Comparison of ENCODE assay signal across 1 cellular context in the genomic region with DNA sequence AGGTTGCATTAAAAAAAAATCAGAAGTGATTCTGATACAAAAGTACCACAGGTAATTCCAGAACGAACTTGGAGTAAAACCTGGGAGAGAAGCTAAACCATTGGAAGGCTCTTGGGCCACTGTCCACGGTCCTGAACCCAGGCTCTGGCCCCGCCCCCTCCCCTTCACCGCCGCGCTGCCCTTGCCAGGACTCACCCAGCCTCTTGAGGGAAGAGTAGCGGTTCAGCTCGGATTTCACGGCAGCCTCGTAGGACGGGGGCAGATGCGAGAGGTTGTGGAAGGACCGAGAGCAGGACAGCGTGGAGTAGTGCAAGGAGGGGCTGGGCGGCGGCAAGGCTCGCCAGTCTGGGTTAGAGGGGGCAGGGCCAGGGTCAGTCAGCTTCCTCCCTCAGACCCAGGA.
TF ChIP-seq lines count a peak whose summit lies in the region.

No MANE protein-coding gene starts in this region.

TF ChIP-seq in HepG2, 621 proteins besides CTCF, POLR2A, EP300 and RAD21 (continued from another document and continues in another):
- TF ChIP-seq ZNF101 (CRISPR knock-in tag; IDR thresholded peaks at IDR 0.05; ENCODE audit: borderline replicate concordance, low read depth) (no peak), ZC3H4 (CRISPR knock-in tag; IDR thresholded peaks at IDR 0.05; ENCODE audit: borderline replicate concordance) (no peak), ZSCAN30 (CRISPR knock-in tag; IDR thresholded peaks at IDR 0.05) (0 out of 2 replicates have a peak, but pooled peaks have one; percentile 73), SETDB1 (CRISPR knock-in tag; IDR thresholded peaks at IDR 0.05; ENCODE audit: borderline replicate concordance) (no peak), AKAP8 (CRISPR knock-in tag; IDR thresholded peaks at IDR 0.05) (no peak), FOXO1 (CRISPR knock-in tag; IDR thresholded peaks at IDR 0.05) (peak; percentile 39; the same call in 1 of the 2 replicates), SRY (CRISPR knock-in tag; IDR thresholded peaks at IDR 0.05) (peak; percentile 88; the same call in 1 of the 2 replicates), SNAPC2 (CRISPR knock-in tag; IDR thresholded peaks at IDR 0.05) (no peak), ZFP62 (CRISPR knock-in tag; IDR thresholded peaks at IDR 0.05) (no peak), ZNF7 (CRISPR knock-in tag; IDR thresholded peaks at IDR 0.05) (no peak), ZNF224 (CRISPR knock-in tag; IDR thresholded peaks at IDR 0.05) (no peak), CHCHD3 (CRISPR knock-in tag; IDR thresholded peaks at IDR 0.05) (no peak), ZNF850 (CRISPR knock-in tag; conservative IDR thresholded peaks at IDR 0.05) (no peak), POLR2AphosphoS5 (IDR thresholded peaks at IDR 0.05; ENCODE audit: low read depth, low read length) (no peak), PITX1 (CRISPR knock-in tag; IDR thresholded peaks at IDR 0.05) (0 out of 2 replicates have a peak, but pooled peaks have one; percentile 27), ZNF367 (CRISPR knock-in tag; IDR thresholded peaks at IDR 0.05; ENCODE audit: borderline replicate concordance) (no peak; the same call in 1 of the 2 replicates), ZNF354B (CRISPR knock-in tag; IDR thresholded peaks at IDR 0.05) (no peak), HIVEP1 (CRISPR knock-in tag; IDR thresholded peaks at IDR 0.05) (no peak), ZNF446 (CRISPR knock-in tag; IDR thresholded peaks at IDR 0.05) (peak; percentile 90), JUNB (CRISPR knock-in tag; IDR thresholded peaks at IDR 0.05; ENCODE audit: borderline replicate concordance) (0 out of 2 replicates have a peak, but pooled peaks have one; percentile 17), HOXA3 (CRISPR knock-in tag; IDR thresholded peaks at IDR 0.05) (peak; percentile 43; the same call in 1 of the 2 replicates), HDAC6 (IDR thresholded peaks at IDR 0.05; ENCODE audit: low read depth, low read length) (no peak), FOXC1 (CRISPR knock-in tag; IDR thresholded peaks at IDR 0.05; ENCODE audit: borderline replicate concordance) (peak; percentile 34; the same call in 1 of the 2 replicates), ZFP41 (CRISPR knock-in tag; IDR thresholded peaks at IDR 0.05; ENCODE audit: borderline replicate concordance) (no peak), ZNF577 (CRISPR knock-in tag; IDR thresholded peaks at IDR 0.05; ENCODE audit: borderline replicate concordance, low read depth) (no peak), ZNF251 (CRISPR knock-in tag; IDR thresholded peaks at IDR 0.05) (no peak)
- TF ChIP-seq, protein P1, sequence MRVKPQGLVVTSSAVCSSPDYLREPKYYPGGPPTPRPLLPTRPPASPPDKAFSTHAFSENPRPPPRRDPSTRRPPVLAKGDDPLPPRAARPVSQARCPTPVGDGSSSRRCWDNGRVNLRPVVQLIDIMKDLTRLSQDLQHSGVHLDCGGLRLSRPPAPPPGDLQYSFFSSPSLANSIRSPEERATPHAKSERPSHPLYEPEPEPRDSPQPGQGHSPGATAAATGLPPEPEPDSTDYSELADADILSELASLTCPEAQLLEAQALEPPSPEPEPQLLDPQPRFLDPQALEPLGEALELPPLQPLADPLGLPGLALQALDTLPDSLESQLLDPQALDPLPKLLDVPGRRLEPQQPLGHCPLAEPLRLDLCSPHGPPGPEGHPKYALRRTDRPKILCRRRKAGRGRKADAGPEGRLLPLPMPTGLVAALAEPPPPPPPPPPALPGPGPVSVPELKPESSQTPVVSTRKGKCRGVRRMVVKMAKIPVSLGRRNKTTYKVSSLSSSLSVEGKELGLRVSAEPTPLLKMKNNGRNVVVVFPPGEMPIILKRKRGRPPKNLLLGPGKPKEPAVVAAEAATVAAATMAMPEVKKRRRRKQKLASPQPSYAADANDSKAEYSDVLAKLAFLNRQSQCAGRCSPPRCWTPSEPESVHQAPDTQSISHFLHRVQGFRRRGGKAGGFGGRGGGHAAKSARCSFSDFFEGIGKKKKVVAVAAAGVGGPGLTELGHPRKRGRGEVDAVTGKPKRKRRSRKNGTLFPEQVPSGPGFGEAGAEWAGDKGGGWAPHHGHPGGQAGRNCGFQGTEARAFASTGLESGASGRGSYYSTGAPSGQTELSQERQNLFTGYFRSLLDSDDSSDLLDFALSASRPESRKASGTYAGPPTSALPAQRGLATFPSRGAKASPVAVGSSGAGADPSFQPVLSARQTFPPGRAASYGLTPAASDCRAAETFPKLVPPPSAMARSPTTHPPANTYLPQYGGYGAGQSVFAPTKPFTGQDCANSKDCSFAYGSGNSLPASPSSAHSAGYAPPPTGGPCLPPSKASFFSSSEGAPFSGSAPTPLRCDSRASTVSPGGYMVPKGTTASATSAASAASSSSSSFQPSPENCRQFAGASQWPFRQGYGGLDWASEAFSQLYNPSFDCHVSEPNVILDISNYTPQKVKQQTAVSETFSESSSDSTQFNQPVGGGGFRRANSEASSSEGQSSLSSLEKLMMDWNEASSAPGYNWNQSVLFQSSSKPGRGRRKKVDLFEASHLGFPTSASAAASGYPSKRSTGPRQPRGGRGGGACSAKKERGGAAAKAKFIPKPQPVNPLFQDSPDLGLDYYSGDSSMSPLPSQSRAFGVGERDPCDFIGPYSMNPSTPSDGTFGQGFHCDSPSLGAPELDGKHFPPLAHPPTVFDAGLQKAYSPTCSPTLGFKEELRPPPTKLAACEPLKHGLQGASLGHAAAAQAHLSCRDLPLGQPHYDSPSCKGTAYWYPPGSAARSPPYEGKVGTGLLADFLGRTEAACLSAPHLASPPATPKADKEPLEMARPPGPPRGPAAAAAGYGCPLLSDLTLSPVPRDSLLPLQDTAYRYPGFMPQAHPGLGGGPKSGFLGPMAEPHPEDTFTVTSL (CRISPR knock-in tag; IDR thresholded peaks at IDR 0.05; ENCODE audit: borderline replicate concordance), result no peak
- TF ChIP-seq, protein P2, sequence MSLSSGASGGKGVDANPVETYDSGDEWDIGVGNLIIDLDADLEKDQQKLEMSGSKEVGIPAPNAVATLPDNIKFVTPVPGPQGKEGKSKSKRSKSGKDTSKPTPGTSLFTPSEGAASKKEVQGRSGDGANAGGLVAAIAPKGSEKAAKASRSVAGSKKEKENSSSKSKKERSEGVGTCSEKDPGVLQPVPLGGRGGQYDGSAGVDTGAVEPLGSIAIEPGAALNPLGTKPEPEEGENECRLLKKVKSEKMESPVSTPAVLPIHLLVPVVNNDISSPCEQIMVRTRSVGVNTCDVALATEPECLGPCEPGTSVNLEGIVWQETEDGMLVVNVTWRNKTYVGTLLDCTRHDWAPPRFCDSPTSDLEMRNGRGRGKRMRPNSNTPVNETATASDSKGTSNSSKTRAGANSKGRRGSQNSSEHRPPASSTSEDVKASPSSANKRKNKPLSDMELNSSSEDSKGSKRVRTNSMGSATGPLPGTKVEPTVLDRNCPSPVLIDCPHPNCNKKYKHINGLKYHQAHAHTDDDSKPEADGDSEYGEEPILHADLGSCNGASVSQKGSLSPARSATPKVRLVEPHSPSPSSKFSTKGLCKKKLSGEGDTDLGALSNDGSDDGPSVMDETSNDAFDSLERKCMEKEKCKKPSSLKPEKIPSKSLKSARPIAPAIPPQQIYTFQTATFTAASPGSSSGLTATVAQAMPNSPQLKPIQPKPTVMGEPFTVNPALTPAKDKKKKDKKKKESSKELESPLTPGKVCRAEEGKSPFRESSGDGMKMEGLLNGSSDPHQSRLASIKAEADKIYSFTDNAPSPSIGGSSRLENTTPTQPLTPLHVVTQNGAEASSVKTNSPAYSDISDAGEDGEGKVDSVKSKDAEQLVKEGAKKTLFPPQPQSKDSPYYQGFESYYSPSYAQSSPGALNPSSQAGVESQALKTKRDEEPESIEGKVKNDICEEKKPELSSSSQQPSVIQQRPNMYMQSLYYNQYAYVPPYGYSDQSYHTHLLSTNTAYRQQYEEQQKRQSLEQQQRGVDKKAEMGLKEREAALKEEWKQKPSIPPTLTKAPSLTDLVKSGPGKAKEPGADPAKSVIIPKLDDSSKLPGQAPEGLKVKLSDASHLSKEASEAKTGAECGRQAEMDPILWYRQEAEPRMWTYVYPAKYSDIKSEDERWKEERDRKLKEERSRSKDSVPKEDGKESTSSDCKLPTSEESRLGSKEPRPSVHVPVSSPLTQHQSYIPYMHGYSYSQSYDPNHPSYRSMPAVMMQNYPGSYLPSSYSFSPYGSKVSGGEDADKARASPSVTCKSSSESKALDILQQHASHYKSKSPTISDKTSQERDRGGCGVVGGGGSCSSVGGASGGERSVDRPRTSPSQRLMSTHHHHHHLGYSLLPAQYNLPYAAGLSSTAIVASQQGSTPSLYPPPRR (CRISPR knock-in tag; IDR thresholded peaks at IDR 0.05; ENCODE audit: borderline replicate concordance), result no peak
- TF ChIP-seq, protein P3, sequence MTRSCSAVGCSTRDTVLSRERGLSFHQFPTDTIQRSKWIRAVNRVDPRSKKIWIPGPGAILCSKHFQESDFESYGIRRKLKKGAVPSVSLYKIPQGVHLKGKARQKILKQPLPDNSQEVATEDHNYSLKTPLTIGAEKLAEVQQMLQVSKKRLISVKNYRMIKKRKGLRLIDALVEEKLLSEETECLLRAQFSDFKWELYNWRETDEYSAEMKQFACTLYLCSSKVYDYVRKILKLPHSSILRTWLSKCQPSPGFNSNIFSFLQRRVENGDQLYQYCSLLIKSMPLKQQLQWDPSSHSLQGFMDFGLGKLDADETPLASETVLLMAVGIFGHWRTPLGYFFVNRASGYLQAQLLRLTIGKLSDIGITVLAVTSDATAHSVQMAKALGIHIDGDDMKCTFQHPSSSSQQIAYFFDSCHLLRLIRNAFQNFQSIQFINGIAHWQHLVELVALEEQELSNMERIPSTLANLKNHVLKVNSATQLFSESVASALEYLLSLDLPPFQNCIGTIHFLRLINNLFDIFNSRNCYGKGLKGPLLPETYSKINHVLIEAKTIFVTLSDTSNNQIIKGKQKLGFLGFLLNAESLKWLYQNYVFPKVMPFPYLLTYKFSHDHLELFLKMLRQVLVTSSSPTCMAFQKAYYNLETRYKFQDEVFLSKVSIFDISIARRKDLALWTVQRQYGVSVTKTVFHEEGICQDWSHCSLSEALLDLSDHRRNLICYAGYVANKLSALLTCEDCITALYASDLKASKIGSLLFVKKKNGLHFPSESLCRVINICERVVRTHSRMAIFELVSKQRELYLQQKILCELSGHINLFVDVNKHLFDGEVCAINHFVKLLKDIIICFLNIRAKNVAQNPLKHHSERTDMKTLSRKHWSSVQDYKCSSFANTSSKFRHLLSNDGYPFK (CRISPR knock-in tag; IDR thresholded peaks at IDR 0.05; ENCODE audit: borderline replicate concordance), result no peak
- TF ChIP-seq, protein P4, sequence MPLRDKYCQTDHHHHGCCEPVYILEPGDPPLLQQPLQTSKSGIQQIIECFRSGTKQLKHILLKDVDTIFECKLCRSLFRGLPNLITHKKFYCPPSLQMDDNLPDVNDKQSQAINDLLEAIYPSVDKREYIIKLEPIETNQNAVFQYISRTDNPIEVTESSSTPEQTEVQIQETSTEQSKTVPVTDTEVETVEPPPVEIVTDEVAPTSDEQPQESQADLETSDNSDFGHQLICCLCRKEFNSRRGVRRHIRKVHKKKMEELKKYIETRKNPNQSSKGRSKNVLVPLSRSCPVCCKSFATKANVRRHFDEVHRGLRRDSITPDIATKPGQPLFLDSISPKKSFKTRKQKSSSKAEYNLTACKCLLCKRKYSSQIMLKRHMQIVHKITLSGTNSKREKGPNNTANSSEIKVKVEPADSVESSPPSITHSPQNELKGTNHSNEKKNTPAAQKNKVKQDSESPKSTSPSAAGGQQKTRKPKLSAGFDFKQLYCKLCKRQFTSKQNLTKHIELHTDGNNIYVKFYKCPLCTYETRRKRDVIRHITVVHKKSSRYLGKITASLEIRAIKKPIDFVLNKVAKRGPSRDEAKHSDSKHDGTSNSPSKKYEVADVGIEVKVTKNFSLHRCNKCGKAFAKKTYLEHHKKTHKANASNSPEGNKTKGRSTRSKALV (CRISPR knock-in tag; IDR thresholded peaks at IDR 0.05), result 0 out of 2 replicates have a peak, but pooled peaks have one; percentile 30
- TF ChIP-seq, protein P5, sequence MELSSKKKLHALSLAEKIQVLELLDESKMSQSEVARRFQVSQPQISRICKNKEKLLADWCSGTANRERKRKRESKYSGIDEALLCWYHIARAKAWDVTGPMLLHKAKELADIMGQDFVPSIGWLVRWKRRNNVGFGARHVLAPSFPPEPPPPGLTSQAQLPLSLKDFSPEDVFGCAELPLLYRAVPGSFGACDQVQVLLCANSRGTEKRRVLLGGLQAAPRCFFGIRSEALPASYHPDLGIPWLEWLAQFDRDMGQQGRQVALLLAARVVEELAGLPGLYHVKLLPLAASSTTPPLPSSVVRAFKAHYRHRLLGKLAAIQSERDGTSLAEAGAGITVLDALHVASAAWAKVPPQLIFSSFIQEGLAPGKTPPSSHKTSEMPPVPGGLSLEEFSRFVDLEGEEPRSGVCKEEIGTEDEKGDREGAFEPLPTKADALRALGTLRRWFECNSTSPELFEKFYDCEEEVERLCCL (CRISPR knock-in tag; IDR thresholded peaks at IDR 0.05; ENCODE audit: borderline replicate concordance), result no peak
- TF ChIP-seq, protein P6, sequence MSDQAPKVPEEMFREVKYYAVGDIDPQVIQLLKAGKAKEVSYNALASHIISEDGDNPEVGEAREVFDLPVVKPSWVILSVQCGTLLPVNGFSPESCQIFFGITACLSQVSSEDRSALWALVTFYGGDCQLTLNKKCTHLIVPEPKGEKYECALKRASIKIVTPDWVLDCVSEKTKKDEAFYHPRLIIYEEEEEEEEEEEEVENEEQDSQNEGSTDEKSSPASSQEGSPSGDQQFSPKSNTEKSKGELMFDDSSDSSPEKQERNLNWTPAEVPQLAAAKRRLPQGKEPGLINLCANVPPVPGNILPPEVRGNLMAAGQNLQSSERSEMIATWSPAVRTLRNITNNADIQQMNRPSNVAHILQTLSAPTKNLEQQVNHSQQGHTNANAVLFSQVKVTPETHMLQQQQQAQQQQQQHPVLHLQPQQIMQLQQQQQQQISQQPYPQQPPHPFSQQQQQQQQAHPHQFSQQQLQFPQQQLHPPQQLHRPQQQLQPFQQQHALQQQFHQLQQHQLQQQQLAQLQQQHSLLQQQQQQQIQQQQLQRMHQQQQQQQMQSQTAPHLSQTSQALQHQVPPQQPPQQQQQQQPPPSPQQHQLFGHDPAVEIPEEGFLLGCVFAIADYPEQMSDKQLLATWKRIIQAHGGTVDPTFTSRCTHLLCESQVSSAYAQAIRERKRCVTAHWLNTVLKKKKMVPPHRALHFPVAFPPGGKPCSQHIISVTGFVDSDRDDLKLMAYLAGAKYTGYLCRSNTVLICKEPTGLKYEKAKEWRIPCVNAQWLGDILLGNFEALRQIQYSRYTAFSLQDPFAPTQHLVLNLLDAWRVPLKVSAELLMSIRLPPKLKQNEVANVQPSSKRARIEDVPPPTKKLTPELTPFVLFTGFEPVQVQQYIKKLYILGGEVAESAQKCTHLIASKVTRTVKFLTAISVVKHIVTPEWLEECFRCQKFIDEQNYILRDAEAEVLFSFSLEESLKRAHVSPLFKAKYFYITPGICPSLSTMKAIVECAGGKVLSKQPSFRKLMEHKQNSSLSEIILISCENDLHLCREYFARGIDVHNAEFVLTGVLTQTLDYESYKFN (CRISPR knock-in tag; conservative IDR thresholded peaks at IDR 0.05), result no peak; the same call in 1 of the 2 replicates
- TF ChIP-seq, protein P7, sequence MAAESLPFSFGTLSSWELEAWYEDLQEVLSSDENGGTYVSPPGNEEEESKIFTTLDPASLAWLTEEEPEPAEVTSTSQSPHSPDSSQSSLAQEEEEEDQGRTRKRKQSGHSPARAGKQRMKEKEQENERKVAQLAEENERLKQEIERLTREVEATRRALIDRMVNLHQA (CRISPR knock-in tag; IDR thresholded peaks at IDR 0.05), result no peak
